Comparison of ENCODE assay signal across 29 cellular contexts in genomic region chr1:106568161-106568560, GRCh38.
DNase-seq lines count a peak whose midpoint lies in the region; ATAC-seq and TF ChIP-seq lines count a peak whose summit lies in the region.
"Had no signal": no experiment of that assay in that cellular context is flagged by ENCODE, and none has a peak within 500 bp of the region (broad histone marks: within the 10 kb centered on the region; RNA-seq: fewer than 3 reads in every experiment).

No MANE protein-coding gene starts in this region.

- H3K27ac ChIP-seq in body of pancreas (no peak overlapping the region), uterus (no peak overlapping the region)
- H3K27ac ChIP-seq: esophagus muscularis mucosa, prostate gland had no signal

- ATAC-seq in body of pancreas (peak; percentile 38), HG03095 (IDR thresholded peaks at IDR 0.05; ENCODE audit: unreplicated experiment) (no peak)
- ATAC-seq: activated CD4-positive, CD25-positive, alpha-beta regulatory T cell treated with anti-CD3 and anti-CD28 coated beads, Interleukin-2, amount 50 U/mL, for 24 hours; left ventricle myocardium superior; stimulated activated effector memory CD8-positive, alpha-beta T cell treated with anti-CD3 and anti-CD28 coated beads, Interleukin-12 subunit alpha, Interleukin-12 subunit beta, amount 100 ng/mL, for 72 hours had no signal

- H3K36me3 ChIP-seq in body of pancreas (replicated peaks in 1 of 2; ENCODE audit: insufficient read depth in 1 of 2, low read depth in 2 of 2) (no peaks in the 10 kb centered on the region), uterus (no peaks in the 10 kb centered on the region)
- H3K36me3 ChIP-seq: esophagus muscularis mucosa, prostate gland had no signal

- H3K9me3 Mint-ChIP-seq in nephron = no peaks in the 10 kb centered on the region
- H3K9me3 Mint-ChIP-seq: H9 had no signal

- peak overlapping the region in 2 of 3 experiments; percentile 8 to 67 for H3K27ac Mint-ChIP-seq in nephron
- H3K27ac Mint-ChIP-seq: activated CD4-positive, alpha-beta memory T cell treated with anti-CD3 and anti-CD28 coated beads for 36 hours; CD14-positive monocyte; H9; stimulated activated effector memory CD8-positive, alpha-beta T cell treated with anti-CD3 and anti-CD28 coated beads, Interleukin-12 subunit alpha, Interleukin-12 subunit beta, amount 100 ng/mL, for 72 hours; T-helper 1 cell treated with Interleukin-12 subunit alpha and Interleukin-12 subunit beta and Interleukin-4 antibody, amounts not matched to agents 30 μg/mL and 1 μg/mL, for 36 hours had no signal

- H3K4me3 Mint-ChIP-seq in nephron = no peak overlapping the region
- H3K4me3 Mint-ChIP-seq: activated CD4-positive, alpha-beta memory T cell treated with anti-CD3 and anti-CD28 coated beads for 36 hours; CD14-positive monocyte; central memory CD8-positive, alpha-beta T cell; H9; stimulated activated effector memory CD8-positive, alpha-beta T cell treated with anti-CD3 and anti-CD28 coated beads, Interleukin-12 subunit alpha, Interleukin-12 subunit beta, amount 100 ng/mL, for 72 hours; T-helper 1 cell treated with Interleukin-12 subunit alpha and Interleukin-12 subunit beta and Interleukin-4 antibody, amounts not matched to agents 30 μg/mL and 1 μg/mL, for 36 hours had no signal

- peaks cover 6% of the 10 kb centered on the region for H3K4me1 Mint-ChIP-seq in nephron
- H3K4me1 Mint-ChIP-seq: CD14-positive monocyte; central memory CD8-positive, alpha-beta T cell; stimulated activated effector memory CD8-positive, alpha-beta T cell treated with anti-CD3 and anti-CD28 coated beads, Interleukin-12 subunit alpha, Interleukin-12 subunit beta, amount 100 ng/mL, for 72 hours had no signal

- TF ChIP-seq POLR2A in body of pancreas (IDR thresholded peaks at IDR 0.05) = no peak
- no peak for TF ChIP-seq POLR2A in uterus (IDR thresholded peaks at IDR 0.05)

- peak; percentile 12 for DNase-seq in NOMO-1 treated with DMSO at 0.1 percent for 48 hours (lab: John Stamatoyannopoulos, UW; ENCODE audit: unreplicated experiment)
- no peak for DNase-seq in NOMO-1 (lab: John Stamatoyannopoulos, UW; ENCODE audit: unreplicated experiment in 2 of 2)
- DNase-seq in body of pancreas = no peak
- DNase-seq in NCI-H2081 (lab: John Stamatoyannopoulos, UW) = no peak
- DNase-seq in stimulated activated CD4-positive, alpha-beta T cell treated with anti-CD3 and anti-CD28 coated beads, Interleukin-2, amount 100 ng/mL, for 24 hours = no peak
- no peak for DNase-seq in uterus
- DNase-seq: activated CD4-positive, alpha-beta memory T cell treated with anti-CD3 and anti-CD28 coated beads for 36 hours; activated naive CD4-positive, alpha-beta T cell treated with Interleukin-2 at 50 U/mL for 16 hours; EL; foreskin fibroblast; H9; Kasumi-1; left ventricle myocardium superior; NCI-H146; NCI-H2107; NCI-H774; nucleus accumbens; SK-N-SH; stimulated activated CD4-positive, alpha-beta T cell treated with anti-CD3 and anti-CD28 coated beads, Interleukin-15, amount 100 ng/mL, for 24 hours; trophoblast cell had no signal

- 12 to 16% methylated on average over 2 of the region's 2 CpGs for WGBS in body of pancreas, 2 donors

- no peaks in the 10 kb centered on the region for H3K36me3 Mint-ChIP-seq in nephron (ENCODE audit: low read depth)
- H3K36me3 Mint-ChIP-seq: activated CD4-positive, alpha-beta memory T cell treated with anti-CD3 and anti-CD28 coated beads for 36 hours; CD14-positive monocyte; stimulated activated effector memory CD8-positive, alpha-beta T cell treated with anti-CD3 and anti-CD28 coated beads, Interleukin-12 subunit alpha, Interleukin-12 subunit beta, amount 100 ng/mL, for 72 hours had no signal

- TF ChIP-seq CTCF in body of pancreas (IDR thresholded peaks at IDR 0.05) = no peak
- no peak for TF ChIP-seq CTCF in nephron (IDR thresholded peaks at IDR 0.05; ENCODE audit: unreplicated experiment in 3 of 3)
- TF ChIP-seq CTCF in uterus (IDR thresholded peaks at IDR 0.05) = no peak

- intact Hi-C loops in body of pancreas (cut with DNase I) = no loop called here
- intact Hi-C loops in uterus (cut with DNase I; ENCODE audit: low total_unique reads) = no loop called here

- H3K9me3 ChIP-seq in body of pancreas = no peaks in the 10 kb centered on the region
- no peaks in the 10 kb centered on the region for H3K9me3 ChIP-seq in uterus
- H3K9me3 ChIP-seq: esophagus muscularis mucosa, prostate gland, SK-N-SH had no signal

- H3K4me1 ChIP-seq in body of pancreas (no peaks in the 10 kb centered on the region), uterus (no peaks in the 10 kb centered on the region)
- H3K4me1 ChIP-seq: esophagus muscularis mucosa, prostate gland had no signal

- no peaks in the 10 kb centered on the region for H3K27me3 Mint-ChIP-seq in nephron (ENCODE audit: low read depth)
- H3K27me3 Mint-ChIP-seq: activated CD4-positive, alpha-beta memory T cell treated with anti-CD3 and anti-CD28 coated beads for 36 hours; central memory CD8-positive, alpha-beta T cell had no signal

- H3K27me3 ChIP-seq in body of pancreas (no peaks in the 10 kb centered on the region), uterus (no peaks in the 10 kb centered on the region)
- H3K27me3 ChIP-seq: esophagus muscularis mucosa had no signal

- no peak overlapping the region for H3K4me3 ChIP-seq in body of pancreas
- no peak overlapping the region for H3K4me3 ChIP-seq in uterus
- H3K4me3 ChIP-seq: esophagus muscularis mucosa, prostate gland had no signal
